Comparison of ENCODE assay signal across 7 cellular contexts in genomic region chr2:83842421-83842820, GRCh38.
"Had no signal": no experiment of that assay in that cellular context is flagged by ENCODE, and none has a peak within 500 bp of the region (broad histone marks: within the 10 kb centered on the region; RNA-seq: fewer than 3 reads in every experiment).

No MANE protein-coding gene starts in this region.

- H3K27ac Mint-ChIP-seq: GM23338, H9 had no signal

- H3K4me3 Mint-ChIP-seq: GM23338, H9 had no signal

- H3K4me3 ChIP-seq: GM23338 had no signal

- H3K4me1 Mint-ChIP-seq: GM23338, H9 had no signal

- FAIRE-seq: H1, H54, HTR-8/SVneo had no signal

- DNase-seq: H9, HCEC 1CT, IMR-90 had no signal

- ATAC-seq: GM23338 had no signal

- H3K9me3 Mint-ChIP-seq: GM23338, H9 had no signal
